In the genomic region with DNA sequence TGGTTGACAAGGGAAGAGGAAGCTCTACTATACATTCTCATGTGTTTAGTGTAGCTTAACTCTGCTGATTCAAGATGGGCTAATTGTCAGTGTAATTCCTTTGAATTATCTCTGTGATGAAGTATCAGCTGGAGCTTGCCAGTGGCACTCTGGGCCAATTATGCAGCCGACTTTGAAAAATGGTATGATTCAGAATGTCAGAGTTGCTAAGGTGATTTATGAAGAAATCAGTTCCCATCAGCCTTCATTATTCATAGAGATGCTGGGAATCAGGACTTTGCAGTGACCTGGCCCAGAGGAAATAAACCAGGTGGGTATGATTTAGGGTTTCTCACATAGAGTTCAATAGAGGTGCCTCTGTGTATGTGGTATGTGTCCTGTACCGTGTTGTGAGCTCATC, we compare ENCODE assay signal across 20 cellular contexts. TPM values are rescaled to one million over a fixed set of nuclear protein-coding genes. Genes with fewer than 3 reads are reported as not detected.
DNase-seq lines count a peak whose midpoint lies in the region; ATAC-seq and TF ChIP-seq lines count a peak whose summit lies in the region.
"Had no signal": no experiment of that assay in that cellular context is flagged by ENCODE, and none has a peak within 500 bp of the region (broad histone marks: within the 10 kb centered on the region; RNA-seq: fewer than 3 reads in every experiment).

No MANE protein-coding gene starts in this region.

- H3K9me3 ChIP-seq in esophagus muscularis mucosa, result no peaks in the 10 kb centered on the region
- H3K9me3 ChIP-seq: colonic mucosa, heart left ventricle, pancreas had no signal

- no peaks in the 10 kb centered on the region for H3K27me3 Mint-ChIP-seq in natural killer cell (ENCODE audit: low read depth in 2 of 2)
- H3K27me3 Mint-ChIP-seq in natural killer cell treated with Interleukin-12 subunit alpha and Interleukin-12 subunit beta and Interleukin-15 and Interleukin-18, amount 100 ng/mL, for 72 hours, result no peaks in the 10 kb centered on the region
- H3K27me3 Mint-ChIP-seq in activated naive CD8-positive, alpha-beta T cell, result no peaks in the 10 kb centered on the region

- intact Hi-C loops in natural killer cell (cut with micrococcal nuclease), result no loop called here
- intact Hi-C loops in esophagus muscularis mucosa (cut with DNase I), result no loop called here

- H3K4me3 ChIP-seq in fibroblast of pulmonary artery (replicated peaks; ENCODE audit: low read depth, low read length) (no peak overlapping the region), esophagus muscularis mucosa (no peak overlapping the region)
- H3K4me3 ChIP-seq: colonic mucosa, heart left ventricle, pancreas had no signal

- peaks cover 8% of the 10 kb centered on the region for H3K36me3 Mint-ChIP-seq in natural killer cell
- peaks cover 38% of the 10 kb centered on the region for H3K36me3 Mint-ChIP-seq in natural killer cell treated with Interleukin-12 subunit alpha and Interleukin-12 subunit beta and Interleukin-15 and Interleukin-18, amount 100 ng/mL, for 72 hours
- peaks cover 12% of the 10 kb centered on the region for H3K36me3 Mint-ChIP-seq in activated naive CD8-positive, alpha-beta T cell

- no peak overlapping the region for H3K4me3 Mint-ChIP-seq in natural killer cell
- H3K4me3 Mint-ChIP-seq in natural killer cell treated with Interleukin-12 subunit alpha and Interleukin-12 subunit beta and Interleukin-15 and Interleukin-18, amount 100 ng/mL, for 72 hours, result no peak overlapping the region
- no peak overlapping the region for H3K4me3 Mint-ChIP-seq in activated naive CD8-positive, alpha-beta T cell
- H3K4me3 Mint-ChIP-seq: T-helper 2 cell treated with Interferon-gamma antibody and Interleukin-4, amounts not matched to agents 5 μg/mL and 100 μg/mL, for 36 hours had no signal

- TF ChIP-seq POLR2A in esophagus muscularis mucosa (IDR thresholded peaks at IDR 0.05; ENCODE audit: low read depth), result no peak

- H3K27ac Mint-ChIP-seq in natural killer cell, result peak overlapping the region; percentile 41 to 83
- H3K27ac Mint-ChIP-seq in natural killer cell treated with Interleukin-12 subunit alpha and Interleukin-12 subunit beta and Interleukin-15 and Interleukin-18, amount 100 ng/mL, for 72 hours, result peak overlapping the region in 1 of 2 donors; percentile 69
- H3K27ac Mint-ChIP-seq in activated naive CD8-positive, alpha-beta T cell, result peak overlapping the region; percentile 81
- H3K27ac Mint-ChIP-seq: T-helper 2 cell treated with Interferon-gamma antibody and Interleukin-4, amounts not matched to agents 5 μg/mL and 100 μg/mL, for 36 hours had no signal

- H3K9me3 Mint-ChIP-seq in natural killer cell, result no peaks in the 10 kb centered on the region
- no peaks in the 10 kb centered on the region for H3K9me3 Mint-ChIP-seq in natural killer cell treated with Interleukin-12 subunit alpha and Interleukin-12 subunit beta and Interleukin-15 and Interleukin-18, amount 100 ng/mL, for 72 hours
- H3K9me3 Mint-ChIP-seq in activated naive CD8-positive, alpha-beta T cell (ENCODE audit: low read depth), result no peaks in the 10 kb centered on the region
- H3K9me3 Mint-ChIP-seq: T-helper 2 cell treated with Interferon-gamma antibody and Interleukin-4, amounts not matched to agents 5 μg/mL and 100 μg/mL, for 36 hours had no signal

- ATAC-seq in natural killer cell (no peak), HG02885 (IDR thresholded peaks at IDR 0.05; ENCODE audit: poor library complexity, unreplicated experiment) (no peak), HG03159 (IDR thresholded peaks at IDR 0.05; ENCODE audit: unreplicated experiment) (no peak), HG02763 (IDR thresholded peaks at IDR 0.05; ENCODE audit: unreplicated experiment) (no peak)
- ATAC-seq in natural killer cell treated with Interleukin-12 subunit alpha and Interleukin-12 subunit beta and Interleukin-15 and Interleukin-18, amount 100 ng/mL, for 72 hours, result no peak
- ATAC-seq: heart left ventricle, pancreas had no signal

- peaks cover 0 to 8% (median 0%) of the 10 kb centered on the region in 4 donors for H3K36me3 ChIP-seq in esophagus muscularis mucosa
- H3K36me3 ChIP-seq: colonic mucosa, pancreas had no signal

- TF ChIP-seq EP300 in esophagus muscularis mucosa (IDR thresholded peaks at IDR 0.05), result no peak

- 73% methylated on average over 2 of the region's 2 CpGs for WGBS in esophagus muscularis mucosa

- H3K27ac ChIP-seq in esophagus muscularis mucosa (replicated peaks in 1 of 4), result no peak overlapping the region
- H3K27ac ChIP-seq: colonic mucosa, heart left ventricle, pancreas had no signal

- H3K27me3 ChIP-seq in esophagus muscularis mucosa, result no peaks in the 10 kb centered on the region
- H3K27me3 ChIP-seq: colonic mucosa, heart left ventricle, pancreas had no signal

- DNase-seq in natural killer cell (no peak), fibroblast of pulmonary artery (ENCODE audit: low read depth) (peak; percentile 16), esophagus muscularis mucosa (ENCODE audit: extremely low spot score) (no peak)
- no peak for DNase-seq in natural killer cell treated with Interleukin-12 subunit alpha and Interleukin-12 subunit beta and Interleukin-15 and Interleukin-18, amount 100 ng/mL, for 72 hours (ENCODE audit: low spot score)
- DNase-seq: colonic mucosa; GDM1; H7; heart left ventricle; kidney; midbrain; pancreas; SHP77 treated with DMSO at 0.1 percent for 48 hours; small intestine; stimulated activated naive CD4-positive, alpha-beta T cell had no signal

- H3K4me1 ChIP-seq in esophagus muscularis mucosa, result no peaks in the 10 kb centered on the region
- H3K4me1 ChIP-seq: colonic mucosa, heart left ventricle, pancreas had no signal

- TF ChIP-seq CTCF in natural killer cell (IDR thresholded peaks at IDR 0.05) (no peak), fibroblast of pulmonary artery (IDR thresholded peaks at IDR 0.05; ENCODE audit: low read length, missing control alignments) (no peak), esophagus muscularis mucosa (IDR thresholded peaks at IDR 0.05) (no peak)

- H3K4me1 Mint-ChIP-seq in natural killer cell, result peaks cover 77 to 86% of the 10 kb centered on the region in 2 donors
- H3K4me1 Mint-ChIP-seq in natural killer cell treated with Interleukin-12 subunit alpha and Interleukin-12 subunit beta and Interleukin-15 and Interleukin-18, amount 100 ng/mL, for 72 hours (ENCODE audit: low read depth in 2 of 2), result peaks cover 66 to 67% of the 10 kb centered on the region in 2 donors
- peaks cover 74% of the 10 kb centered on the region for H3K4me1 Mint-ChIP-seq in activated naive CD8-positive, alpha-beta T cell (ENCODE audit: low read depth)

RNA-seq across cellular contexts. Expression of a gene that starts 33.4 kb away (rescaled TPM):
- total RNA-seq in natural killer cell, result not detected
- under 1 TPM; 0.24 to 0.33 TPM for total RNA-seq in natural killer cell treated with Interleukin-12 subunit alpha and Interleukin-12 subunit beta and Interleukin-15 and Interleukin-18, amount 100 ng/mL, for 72 hours
- under 1 TPM in 1 of 4 donors, not detected in 3; 0.17 TPM for total RNA-seq in esophagus muscularis mucosa

RNA-seq across cellular contexts. Expression of a gene that starts 47.4 kb away (rescaled TPM):
- total RNA-seq in natural killer cell (not detected), esophagus muscularis mucosa (not detected)
- total RNA-seq in natural killer cell treated with Interleukin-12 subunit alpha and Interleukin-12 subunit beta and Interleukin-15 and Interleukin-18, amount 100 ng/mL, for 72 hours, result not detected
- total RNA-seq: colonic mucosa, H7, heart left ventricle, pancreas had no signal

RNA-seq across cellular contexts. Expression of a gene that starts 56.7 kb away (rescaled TPM):
- total RNA-seq in natural killer cell (not detected), esophagus muscularis mucosa (not detected)
- total RNA-seq in natural killer cell treated with Interleukin-12 subunit alpha and Interleukin-12 subunit beta and Interleukin-15 and Interleukin-18, amount 100 ng/mL, for 72 hours, result not detected
- total RNA-seq: colonic mucosa, H7, heart left ventricle, pancreas, urinary bladder had no signal
